Comparison of ENCODE assay signal across 17 cellular contexts in the genomic region with DNA sequence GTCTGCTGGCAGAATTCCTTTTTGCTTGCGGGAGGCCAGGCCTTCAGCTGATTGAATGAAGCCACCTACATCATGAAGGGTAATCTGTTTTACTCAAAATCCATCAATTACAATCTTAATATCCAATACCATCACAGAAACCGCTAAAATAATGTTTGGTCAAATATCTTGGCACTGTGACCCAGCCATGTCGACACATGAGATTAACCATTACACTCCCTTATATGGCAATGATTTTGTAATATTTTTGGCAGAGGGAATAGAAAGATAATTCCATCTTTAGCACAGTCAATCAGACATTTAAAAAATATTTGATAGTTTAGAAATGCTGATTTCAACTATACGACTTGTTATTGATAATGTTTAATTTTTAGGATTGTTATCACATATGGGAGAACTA. TPM values are rescaled to one million over a fixed set of nuclear protein-coding genes. Genes with fewer than 3 reads are reported as not detected.
DNase-seq lines count a peak whose midpoint lies in the region; ATAC-seq, FAIRE-seq and TF ChIP-seq lines count a peak whose summit lies in the region.
"Had no signal": no experiment of that assay in that cellular context is flagged by ENCODE, and none has a peak within 500 bp of the region (broad histone marks: within the 10 kb centered on the region; RNA-seq: fewer than 3 reads in every experiment).

No MANE protein-coding gene starts in this region.

- TF ChIP-seq CTCF in MCF 10A (IDR thresholded peaks at IDR 0.05; ENCODE audit: unreplicated experiment): no peak
- TF ChIP-seq CTCF in mammary epithelial cell (conservative IDR thresholded peaks at IDR 0.05 in 1 of 2, IDR thresholded peaks at IDR 0.05 in 1 of 2; ENCODE audit: extremely low read depth in 1 of 2, insufficient read depth in 1 of 2, low read depth in 1 of 2, low read length in 2 of 2): no peak
- TF ChIP-seq CTCF in right atrium auricular region (IDR thresholded peaks at IDR 0.05): no peak

- peak; percentile 58 for FAIRE-seq in frontal cortex (lab: Jason Lieb, UNC)

- H4K20me1 ChIP-seq in mammary epithelial cell (ENCODE audit: insufficient read depth, low read length): no peaks in the 10 kb centered on the region

- H3K36me3 ChIP-seq in mammary epithelial cell (ENCODE audit: insufficient read depth, low read length): no peaks in the 10 kb centered on the region
- no peaks in the 10 kb centered on the region for H3K36me3 ChIP-seq in right atrium auricular region

- DNase-seq in MCF 10A (ENCODE audit: unreplicated experiment) (peak; percentile 28), mammary epithelial cell (no peak), right cardiac atrium (peak in 1 of 3 donors; percentile 45), right atrium auricular region (ENCODE audit: low spot score) (no peak), frontal cortex (ENCODE audit: low spot score in 2 of 2) (no peak), stromal cell of bone marrow (ENCODE audit: low read depth) (peak; percentile 18), hippocampal formation (lab: John Stamatoyannopoulos, UW) (no peak), RKO (ENCODE audit: low spot score) (no peak)
- DNase-seq: 8988T; ACHN; CD4-positive, alpha-beta T cell; DMS153; DMS79 treated with DMSO at 0.1 percent for 48 hours; EL; GM23248 had no signal

- no peaks in the 10 kb centered on the region for H3K79me2 ChIP-seq in mammary epithelial cell (ENCODE audit: insufficient read depth, low read length)

- no peaks in the 10 kb centered on the region for H3K36me3 Mint-ChIP-seq in MCF 10A (ENCODE audit: insufficient read depth, unreplicated experiment)

- H3K27me3 Mint-ChIP-seq in MCF 10A (ENCODE audit: insufficient read depth, unreplicated experiment): no peaks in the 10 kb centered on the region
- H3K27me3 Mint-ChIP-seq: CD4-positive, alpha-beta T cell had no signal

- peaks cover 6% of the 10 kb centered on the region for H3K4me1 Mint-ChIP-seq in MCF 10A (ENCODE audit: insufficient read depth, unreplicated experiment)

- H3K4me2 ChIP-seq in mammary epithelial cell (ENCODE audit: insufficient read depth, low read depth, low read length): no peak overlapping the region
- H3K4me2 ChIP-seq: BLaER1 treated with 17β-estradiol and CSF1 and Interleukin-3, amounts not matched to agents 10 nM and 100 nM had no signal

- H3K27me3 ChIP-seq in mammary epithelial cell (ENCODE audit: insufficient read depth, low read length) (no peaks in the 10 kb centered on the region), right cardiac atrium (ENCODE audit: control insufficient read depth, insufficient read depth) (no peaks in the 10 kb centered on the region), right atrium auricular region (no peaks in the 10 kb centered on the region)
- H3K27me3 ChIP-seq: BLaER1 treated with 17β-estradiol and CSF1 and Interleukin-3, amounts not matched to agents 10 nM and 100 nM had no signal

- intact Hi-C loops in MCF 10A (cut with micrococcal nuclease): no loop called here
- intact Hi-C loops in mammary epithelial cell (cut with micrococcal nuclease): no loop called here
- intact Hi-C loops in right cardiac atrium (cut with DNase I): loop anchor here in 2 of 4 donors (10.0 kb wide), 2 partner anchors 230 to 300 kb away; a partner anchor contains a TSS

- no peak overlapping the region for H3K4me3 Mint-ChIP-seq in MCF 10A (ENCODE audit: unreplicated experiment)
- H3K4me3 Mint-ChIP-seq: CD4-positive, alpha-beta T cell had no signal

- H3K9me3 ChIP-seq in mammary epithelial cell (replicated peaks; ENCODE audit: insufficient read depth, low read length) (peaks cover 3% of the 10 kb centered on the region), right cardiac atrium (ENCODE audit: control insufficient read depth, low read length) (no peaks in the 10 kb centered on the region), right atrium auricular region (no peaks in the 10 kb centered on the region)

- no peak overlapping the region for H3K9ac ChIP-seq in mammary epithelial cell (ENCODE audit: insufficient read depth, low read length)
- H3K9ac ChIP-seq: BLaER1 treated with 17β-estradiol and CSF1 and Interleukin-3, amounts not matched to agents 10 nM and 100 nM; GM23248 had no signal

- ATAC-seq in right cardiac atrium: no peak
- ATAC-seq: HCT116 had no signal

- BruUV-seq in MCF 10A (replicated peaks; lab: Mats Ljungman, UMichigan) (no TSS peak), mammary epithelial cell (replicated peaks; lab: Mats Ljungman, UMichigan) (no TSS peak)

- H3K27ac ChIP-seq in mammary epithelial cell (ENCODE audit: insufficient read depth, low read depth, low read length) (no peak overlapping the region), right cardiac atrium (ENCODE audit: low read length) (peak overlapping the region; percentile 53), right atrium auricular region (peak overlapping the region in 1 of 2 donors; percentile 54)
- H3K27ac ChIP-seq: BLaER1 treated with 17β-estradiol and CSF1 and Interleukin-3, amounts not matched to agents 10 nM and 100 nM; GM23248 had no signal

- peak overlapping the region; percentile 1 for H3K27ac Mint-ChIP-seq in MCF 10A (ENCODE audit: low read depth, unreplicated experiment)
- H3K27ac Mint-ChIP-seq: CD4-positive, alpha-beta T cell had no signal

- POLR2A ChIA-PET in MCF 10A (lab: Yijun Ruan, JAX): no interaction called here

- CTCF ChIA-PET in MCF 10A (lab: Yijun Ruan, JAX) (no interaction called here), mammary epithelial cell (lab: Charles Lee; ENCODE audit: low non-redundant PET) (no interaction called here)

- WGBS in mammary epithelial cell (ENCODE audit: low coverage, missing lambda C conversion rate): 60% methylated on average over 4 of the region's 4 CpGs
- WGBS in right cardiac atrium: 53% methylated on average over 4 of the region's 4 CpGs

- H2AFZ ChIP-seq in mammary epithelial cell (ENCODE audit: low read depth, low read length): no peak overlapping the region
- H2AFZ ChIP-seq: GM23248 had no signal

- H3K4me1 ChIP-seq in mammary epithelial cell (ENCODE audit: insufficient read depth, low read length): no peaks in the 10 kb centered on the region
- H3K4me1 ChIP-seq in right cardiac atrium (ENCODE audit: control insufficient read depth, insufficient read depth, low read length): no peaks in the 10 kb centered on the region
- peaks cover 0 to 8% of the 10 kb centered on the region in 2 donors for H3K4me1 ChIP-seq in right atrium auricular region

- H3K4me3 ChIP-seq in mammary epithelial cell (replicated peaks in 1 of 3; ENCODE audit: insufficient read depth in 1 of 3, low read depth in 2 of 3, low read length in 3 of 3): no peak overlapping the region
- no peak overlapping the region for H3K4me3 ChIP-seq in right cardiac atrium (ENCODE audit: low read length)
- no peak overlapping the region for H3K4me3 ChIP-seq in right atrium auricular region
- H3K4me3 ChIP-seq: BLaER1 treated with 17β-estradiol and CSF1 and Interleukin-3, amounts not matched to agents 10 nM and 100 nM; GM23248 had no signal

- dilution Hi-C loops in mammary epithelial cell (cut with HindIII; ENCODE audit: low sequenced_read_pairs): no loop called here

- H3K9me3 Mint-ChIP-seq in MCF 10A (ENCODE audit: unreplicated experiment): no peaks in the 10 kb centered on the region

- in situ Hi-C loops in mammary epithelial cell (cut with MboI; ENCODE audit: low sequenced_read_pairs in 2 of 2): loop anchor here in 1 of 2 donors (10.0 kb wide), 1 partner anchor 190 kb away; no protein-coding TSS in a partner anchor

RNA-seq across cellular contexts. Expression of a gene that starts 36.5 kb away (rescaled TPM):
- not detected in 2 replicates for total RNA-seq in MCF 10A (2022)
- total RNA-seq in mammary epithelial cell: not detected
- polyA plus RNA-seq in mammary epithelial cell: not detected
- not detected for polyA minus RNA-seq in mammary epithelial cell
- total RNA-seq in right cardiac atrium: not detected
- polyA plus RNA-seq in right cardiac atrium: 0.05 TPM
- not detected for total RNA-seq in right atrium auricular region
- 4.5 TPM for total RNA-seq in frontal cortex
- total RNA-seq: CD4-positive, alpha-beta T cell; GM23248 had no signal
- polyA plus RNA-seq: GM23248 had no signal

Comparison
In these comparisons a context has a peak if more than half of its experiments do, and no peak if none do; other contexts are left out.
1. DNase-seq: peak in MCF 10A (single experiment) and stromal cell of bone marrow (single experiment); none in mammary epithelial cell (single experiment), right atrium auricular region (single experiment), frontal cortex (0 of 2), hippocampal formation (0 of 2) and RKO (single experiment).